ENCODE assay signal across 13 cellular contexts in genomic region chr6:158043008-158043407, GRCh38.
DNase-seq lines count a peak whose midpoint lies in the region; ATAC-seq and TF ChIP-seq lines count a peak whose summit lies in the region.
"Had no signal": no experiment of that assay in that cellular context is flagged by ENCODE, and none has a peak within 500 bp of the region (broad histone marks: within the 10 kb centered on the region; RNA-seq: fewer than 3 reads in every experiment).

No MANE protein-coding gene starts in this region.

- no peaks in the 10 kb centered on the region for H3K9me3 ChIP-seq in heart right ventricle
- H3K9me3 ChIP-seq in prostate gland = no peaks in the 10 kb centered on the region
- no peaks in the 10 kb centered on the region for H3K9me3 ChIP-seq in body of pancreas
- no peaks in the 10 kb centered on the region for H3K9me3 ChIP-seq in neuronal stem cell (replicated peaks in 1 of 2; ENCODE audit: control insufficient read depth in 2 of 2, insufficient read depth in 1 of 2, low read depth in 1 of 2, low read length in 2 of 2)

- no peak overlapping the region for H3K9ac ChIP-seq in neuronal stem cell (ENCODE audit: low read depth, low read length, poor library complexity)

- TF ChIP-seq CTCF in heart right ventricle (IDR thresholded peaks at IDR 0.05) = no peak
- TF ChIP-seq CTCF in prostate gland (IDR thresholded peaks at IDR 0.05) = no peak
- TF ChIP-seq CTCF in body of pancreas (IDR thresholded peaks at IDR 0.05) = no peak

- H3K4me3 ChIP-seq in heart right ventricle = peak overlapping the region in 8 of 10 donors; percentile 12 to 54 (median 45)
- H3K4me3 ChIP-seq in prostate gland = no peak overlapping the region
- no peak overlapping the region for H3K4me3 ChIP-seq in body of pancreas
- no peak overlapping the region for H3K4me3 ChIP-seq in neuronal stem cell (ENCODE audit: low read length in 2 of 2)

- no peak overlapping the region for H3K18ac ChIP-seq in neuronal stem cell (ENCODE audit: low read length)

- H3K23ac ChIP-seq in neuronal stem cell (ENCODE audit: low read depth, low read length, poor library complexity) = no peak overlapping the region

- H4K8ac ChIP-seq in neuronal stem cell (ENCODE audit: low read depth, low read length) = no peak overlapping the region

- no peak overlapping the region for H3K14ac ChIP-seq in neuronal stem cell (ENCODE audit: low read length)

- H3K27ac ChIP-seq in heart right ventricle (peak overlapping the region; percentile 78 to 97 (median 92)), prostate gland (peak overlapping the region; percentile 76 to 82), body of pancreas (peak overlapping the region in 1 of 4 donors; percentile 8), neuronal stem cell (replicated peaks; ENCODE audit: low read length) (no peak overlapping the region)

- H4K91ac ChIP-seq in neuronal stem cell (ENCODE audit: low read depth, low read length, poor library complexity) = no peak overlapping the region

- H2AK5ac ChIP-seq in neuronal stem cell (ENCODE audit: low read depth, low read length) = no peak overlapping the region

- H3K27me3 ChIP-seq in heart right ventricle = no peaks in the 10 kb centered on the region
- no peaks in the 10 kb centered on the region for H3K27me3 ChIP-seq in prostate gland (replicated peaks; ENCODE audit: insufficient read depth)
- H3K27me3 ChIP-seq in body of pancreas = no peaks in the 10 kb centered on the region
- no peaks in the 10 kb centered on the region for H3K27me3 ChIP-seq in neuronal stem cell (ENCODE audit: control insufficient read depth in 3 of 3, insufficient read depth in 3 of 3, low read depth in 1 of 3, low read length in 3 of 3)

- ATAC-seq in Right ventricle myocardium inferior (peak; percentile 7), left cardiac atrium (no peak), heart right ventricle (peak in 3 of 8 donors; percentile 10 to 26 (median 18)), body of pancreas (no peak)
- ATAC-seq: naive thymus-derived CD4-positive, alpha-beta T cell; T-helper 17 cell had no signal

- DNase-seq in Right ventricle myocardium inferior (ENCODE audit: missing footprints) (no peak), left cardiac atrium (no peak), heart right ventricle (no peak), prostate gland (ENCODE audit: low spot score) (no peak), body of pancreas (no peak), Kasumi-1 (lab: John Stamatoyannopoulos, UW) (no peak), neuronal stem cell (ENCODE audit: low spot score) (no peak)
- DNase-seq in activated CD4-positive, alpha-beta T cell treated with anti-CD3 and anti-CD28 coated beads, Interleukin-2, amount 50 U/mL, for 4 hours = no peak
- DNase-seq: ACHN; activated CD4-positive, alpha-beta T cell treated with anti-CD3 and anti-CD28 coated beads for 4 hours; naive thymus-derived CD4-positive, alpha-beta T cell; NCI-H226; T-helper 17 cell had no signal

- H3K4me1 ChIP-seq in heart right ventricle (peaks cover 29 to 92% (median 59%) of the 10 kb centered on the region in 9 donors), prostate gland (replicated peaks) (peaks cover 34% of the 10 kb centered on the region), body of pancreas (peaks cover 14% of the 10 kb centered on the region), neuronal stem cell (ENCODE audit: control insufficient read depth in 2 of 2, insufficient read depth in 1 of 2, low read depth in 1 of 2, low read length in 2 of 2) (peaks cover 5 to 15% of the 10 kb centered on the region in 2 donors)

- no peak overlapping the region for H2BK12ac ChIP-seq in neuronal stem cell (ENCODE audit: low read length)

- no peak overlapping the region for H2BK120ac ChIP-seq in neuronal stem cell (ENCODE audit: low read depth, low read length)

- H2BK5ac ChIP-seq in neuronal stem cell (ENCODE audit: low read length) = no peak overlapping the region

- peaks cover 0 to 29% (median 0%) of the 10 kb centered on the region in 9 donors for H3K36me3 ChIP-seq in heart right ventricle
- no peaks in the 10 kb centered on the region for H3K36me3 ChIP-seq in prostate gland
- H3K36me3 ChIP-seq in body of pancreas (replicated peaks in 1 of 2; ENCODE audit: insufficient read depth in 1 of 2, low read depth in 2 of 2) = peaks cover 0 to 3% of the 10 kb centered on the region in 2 donors
- H3K36me3 ChIP-seq in neuronal stem cell (replicated peaks in 1 of 2; ENCODE audit: control insufficient read depth in 2 of 2, insufficient read depth in 2 of 2, low read length in 2 of 2) = no peaks in the 10 kb centered on the region

- peaks cover 3% of the 10 kb centered on the region for H3K79me1 ChIP-seq in neuronal stem cell (ENCODE audit: low read depth, low read length)

- H3K4me2 ChIP-seq in neuronal stem cell (ENCODE audit: insufficient read depth, low read length, poor library complexity, severe bottlenecking) = no peak overlapping the region

- intact Hi-C loops in Right ventricle myocardium inferior (cut with DNase I) (loop anchor here (2.0 kb wide), 1 partner anchor 62 kb away; the partner anchor contains the start of gene SYNJ2), left cardiac atrium (cut with DNase I) (loop anchor here in 1 of 2 donors (5.0 kb wide), 1 partner anchor 61 kb away; the partner anchor contains the start of gene SYNJ2), heart right ventricle (cut with DNase I) (loop anchor here in 2 of 10 donors (5.0 kb wide), 1 partner anchor 61 kb away; the partner anchor contains the start of gene SYNJ2 (in 2 of the 2)), prostate gland (cut with DNase I) (loop anchor here (2.0 to 5.0 kb wide), 2 partner anchors 41 to 60 kb away; no protein-coding TSS in a partner anchor), body of pancreas (cut with DNase I) (no loop called here)

- H3K4ac ChIP-seq in neuronal stem cell (ENCODE audit: low read length) = no peak overlapping the region

- H2BK15ac ChIP-seq in neuronal stem cell (ENCODE audit: low read length) = no peak overlapping the region

- no peak overlapping the region for H2AFZ ChIP-seq in neuronal stem cell (ENCODE audit: low read length)

- TF ChIP-seq POLR2A in prostate gland (IDR thresholded peaks at IDR 0.05) (no peak), body of pancreas (IDR thresholded peaks at IDR 0.05) (no peak)

- 62 to 69% methylated on average over 20 of the region's 20 CpGs for WGBS in heart right ventricle, 2 donors
- WGBS in prostate gland = 87% methylated on average over 20 of the region's 20 CpGs
- WGBS in body of pancreas, 2 donors = 92 to 97% methylated on average over 13 to 20 of the region's 20 CpGs
- no CpG with 5 or more reads among the region's 20 CpGs for WGBS in neuronal stem cell (ENCODE audit: extremely low coverage in 2 of 2, insufficient read length in 2 of 2, insufficient replicate concordance in 1 of 2), 2 donors

Comparison
In these comparisons a context has a peak if more than half of its experiments do, and no peak if none do; other contexts are left out.
1. H3K4me3 ChIP-seq: peak in heart right ventricle (8 of 10); none in prostate gland (0 of 2), body of pancreas (0 of 2) and neuronal stem cell (0 of 2).